1 cellular context compared by ENCODE assay signal in the genomic region with DNA sequence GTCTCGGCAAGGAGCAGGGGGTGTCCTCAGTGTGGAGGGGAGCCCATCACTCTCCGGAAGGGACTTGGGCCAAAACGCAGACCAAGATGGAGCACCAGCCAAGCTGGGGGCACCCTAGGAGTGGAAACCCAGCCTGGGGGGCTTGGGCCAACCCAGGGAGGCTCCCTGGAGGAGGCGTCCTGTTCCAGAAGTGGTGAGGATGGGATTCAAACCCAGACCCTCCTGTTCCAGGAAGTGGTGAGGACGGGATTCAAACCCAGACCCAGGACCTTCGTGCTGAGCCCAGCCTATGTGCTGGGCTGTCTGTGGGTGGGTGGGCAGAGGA.
TF ChIP-seq lines count a peak whose summit lies in the region.

No MANE protein-coding gene starts in this region.

TF ChIP-seq in H1, 55 proteins besides CTCF, POLR2A, EP300 and RAD21:
- TF ChIP-seq JUND (IDR thresholded peaks at IDR 0.05; ENCODE audit: low read length) (no peak), CTBP2 (IDR thresholded peaks at IDR 0.05; ENCODE audit: borderline replicate concordance, insufficient read depth, insufficient read length, low read length) (no peak), CBX8 (IDR thresholded peaks at IDR 0.05; ENCODE audit: borderline replicate concordance, low read depth, low read length) (no peak), EGR1 (IDR thresholded peaks at IDR 0.05; ENCODE audit: borderline replicate concordance, low read depth, low read length) (no peak), ASH2L (IDR thresholded peaks at IDR 0.05; ENCODE audit: low read length) (no peak), TAF1 (IDR thresholded peaks at IDR 0.05; ENCODE audit: low read depth, low read length) (no peak), SAP30 (IDR thresholded peaks at IDR 0.05; ENCODE audit: insufficient read depth, insufficient replicate concordance, low read length) (no peak), ZNF274 (IDR thresholded peaks at IDR 0.05; ENCODE audit: borderline replicate concordance, extremely low read depth, low read length) (no peak), SIN3A (conservative IDR thresholded peaks at IDR 0.05 in 1 of 2, IDR thresholded peaks at IDR 0.05 in 1 of 2; ENCODE audit: low read depth in 1 of 2, low read length in 2 of 2) (no peak)
